1 cellular context compared by ENCODE assay signal in genomic region chr6:82872092-82872635, GRCh38.
A peak's percentile ranks its signal among the peaks of the same experiment; 100 is the strongest.
TF ChIP-seq lines count a peak whose summit lies in the region.

No MANE protein-coding gene starts in this region.

TF ChIP-seq in HepG2, 621 proteins besides CTCF, POLR2A, EP300 and RAD21 (continued from another document):
- TF ChIP-seq GLMP (CRISPR knock-in tag; IDR thresholded peaks at IDR 0.05; ENCODE audit: borderline replicate concordance) (no peak), DDIT3 (CRISPR knock-in tag; IDR thresholded peaks at IDR 0.05) (no peak), ZBTB20 (CRISPR knock-in tag; IDR thresholded peaks at IDR 0.05; ENCODE audit: borderline replicate concordance, low read depth) (no peak), HMG20A (CRISPR knock-in tag; IDR thresholded peaks at IDR 0.05; ENCODE audit: borderline replicate concordance) (no peak), FOSL2 (CRISPR knock-in tag; IDR thresholded peaks at IDR 0.05) (no peak), ARID5B (CRISPR knock-in tag; IDR thresholded peaks at IDR 0.05) (peak; percentile 32; the same call in 1 of the 2 replicates), U2AF1 (optimal IDR thresholded peaks at IDR 0.05; ENCODE audit: low read depth, low read length) (no peak), LBX2 (CRISPR knock-in tag; IDR thresholded peaks at IDR 0.05; ENCODE audit: borderline replicate concordance) (no peak), ARID3A (IDR thresholded peaks at IDR 0.05; ENCODE audit: low read depth, low read length) (peak; percentile 49), TFE3 (CRISPR knock-in tag; IDR thresholded peaks at IDR 0.05) (no peak)
